Comparison of ENCODE assay signal across 1 cellular context in genomic region chr14:74762917-74763802, GRCh38.
TF ChIP-seq lines count a peak whose summit lies in the region.

Gene YLPM1 (plus strand): TSS chr14:74763316. CDS start chr14:74763490, 174 bp downstream.

TF ChIP-seq in HepG2, 621 proteins besides CTCF, POLR2A, EP300 and RAD21 (continued from another document and continues in another):
- 0 out of 2 replicates have a peak, but pooled peaks have one; percentile 44 for TF ChIP-seq LRRFIP1 (CRISPR knock-in tag; conservative IDR thresholded peaks at IDR 0.05)
- no peak for TF ChIP-seq ZNF10 (CRISPR knock-in tag; IDR thresholded peaks at IDR 0.05; ENCODE audit: borderline replicate concordance, low read depth)
- TF ChIP-seq SMYD3 (CRISPR knock-in tag; IDR thresholded peaks at IDR 0.05): no peak
- TF ChIP-seq ZBTB34 (CRISPR knock-in tag; IDR thresholded peaks at IDR 0.05): 0 out of 2 replicates have a peak, but pooled peaks have one; percentile 48
- TF ChIP-seq SKI (IDR thresholded peaks at IDR 0.05; ENCODE audit: partially characterized antibody): peak; percentile 70
- TF ChIP-seq KLF6 (CRISPR knock-in tag; IDR thresholded peaks at IDR 0.05): peak; percentile 87
- TF ChIP-seq PHF21A (CRISPR knock-in tag; IDR thresholded peaks at IDR 0.05): peak; percentile 73
- TF ChIP-seq FOXP4 (CRISPR knock-in tag; IDR thresholded peaks at IDR 0.05): peak; percentile 58
- TF ChIP-seq TIGD3 (CRISPR knock-in tag; IDR thresholded peaks at IDR 0.05; ENCODE audit: borderline replicate concordance): no peak
- peak; percentile 78; the same call in 1 of the 2 replicates for TF ChIP-seq ZNF605 (CRISPR knock-in tag; IDR thresholded peaks at IDR 0.05)
- TF ChIP-seq PAF1 (CRISPR knock-in tag; IDR thresholded peaks at IDR 0.05): no peak
- no peak for TF ChIP-seq GMEB2 (CRISPR knock-in tag; IDR thresholded peaks at IDR 0.05; ENCODE audit: low read depth)
- TF ChIP-seq MIXL1 (CRISPR knock-in tag; IDR thresholded peaks at IDR 0.05): peak; percentile 64
- no peak for TF ChIP-seq GPN1 (CRISPR knock-in tag; IDR thresholded peaks at IDR 0.05; ENCODE audit: borderline replicate concordance)
- TF ChIP-seq ZNF276 (CRISPR knock-in tag; IDR thresholded peaks at IDR 0.05; ENCODE audit: low read depth): no peak
- no peak for TF ChIP-seq ZNF513 (CRISPR knock-in tag; conservative IDR thresholded peaks at IDR 0.05)
- TF ChIP-seq SOX6 (IDR thresholded peaks at IDR 0.05): no peak
- peak; percentile 55; the same call in 1 of the 2 replicates for TF ChIP-seq SOX6 (CRISPR knock-in tag; IDR thresholded peaks at IDR 0.05)
- TF ChIP-seq ZNF350 (CRISPR knock-in tag; IDR thresholded peaks at IDR 0.05; ENCODE audit: borderline replicate concordance, low read depth): peak; percentile 59; the same call in 1 of the 2 replicates
- peak; percentile 56; the same call in 1 of the 2 replicates for TF ChIP-seq ZNF263 (CRISPR knock-in tag; IDR thresholded peaks at IDR 0.05)
- no peak for TF ChIP-seq XBP1 (CRISPR knock-in tag; IDR thresholded peaks at IDR 0.05)
- TF ChIP-seq ASH2L (IDR thresholded peaks at IDR 0.05; ENCODE audit: insufficient read length, low read depth, low read length): peak; percentile 95
- peak; percentile 90 for TF ChIP-seq ZNF563 (CRISPR knock-in tag; IDR thresholded peaks at IDR 0.05)
- peak; percentile 89 for TF ChIP-seq THAP11 (CRISPR knock-in tag; IDR thresholded peaks at IDR 0.05)
- TF ChIP-seq ZNF274 (CRISPR knock-in tag; IDR thresholded peaks at IDR 0.05): peak; percentile 65; the same call in 1 of the 2 replicates
- 0 out of 2 replicates have a peak, but pooled peaks have one; percentile 71 for TF ChIP-seq ZBTB43 (CRISPR knock-in tag; conservative IDR thresholded peaks at IDR 0.05)
- peak; percentile 53; the same call in 1 of the 2 replicates for TF ChIP-seq MAF1 (CRISPR knock-in tag; IDR thresholded peaks at IDR 0.05; ENCODE audit: borderline replicate concordance)
- TF ChIP-seq ZNF446 (CRISPR knock-in tag; IDR thresholded peaks at IDR 0.05): 0 out of 2 replicates have a peak, but pooled peaks have one; percentile 63
- no peak for TF ChIP-seq NFRKB (IDR thresholded peaks at IDR 0.05)
- no peak for TF ChIP-seq NR3C1 (CRISPR knock-in tag; IDR thresholded peaks at IDR 0.05)
- TF ChIP-seq TFDP1 (CRISPR knock-in tag; IDR thresholded peaks at IDR 0.05; ENCODE audit: borderline replicate concordance): peak; percentile 49; the same call in 1 of the 2 replicates
- TF ChIP-seq ZNF782 (CRISPR knock-in tag; IDR thresholded peaks at IDR 0.05; ENCODE audit: borderline replicate concordance): no peak
- TF ChIP-seq ZNF367 (CRISPR knock-in tag; IDR thresholded peaks at IDR 0.05; ENCODE audit: borderline replicate concordance): 0 out of 2 replicates have a peak, but pooled peaks have one; percentile 73
- TF ChIP-seq HNRNPK (IDR thresholded peaks at IDR 0.05; ENCODE audit: low read depth, low read length, poor library complexity, severe bottlenecking): no peak
- peak; percentile 88 for TF ChIP-seq MYC (CRISPR knock-in tag; IDR thresholded peaks at IDR 0.05; ENCODE audit: borderline replicate concordance)
- peak; percentile 91 for TF ChIP-seq SAP130 (CRISPR knock-in tag; IDR thresholded peaks at IDR 0.05; ENCODE audit: low read depth)
- TF ChIP-seq ZSCAN31 (CRISPR knock-in tag; IDR thresholded peaks at IDR 0.05; ENCODE audit: low read depth): peak; percentile 71; the same call in 1 of the 2 replicates
- peak; percentile 72 for TF ChIP-seq NR2C2 (CRISPR knock-in tag; IDR thresholded peaks at IDR 0.05; ENCODE audit: borderline replicate concordance)
- TF ChIP-seq MTA3 (CRISPR knock-in tag; IDR thresholded peaks at IDR 0.05): no peak
- TF ChIP-seq ZNF687 (CRISPR knock-in tag; IDR thresholded peaks at IDR 0.05): peak; percentile 88
- TF ChIP-seq ZNF784 (CRISPR knock-in tag; IDR thresholded peaks at IDR 0.05; ENCODE audit: borderline replicate concordance): no peak; the same call in 1 of the 2 replicates
